11 cellular contexts compared by ENCODE assay signal in the genomic region with DNA sequence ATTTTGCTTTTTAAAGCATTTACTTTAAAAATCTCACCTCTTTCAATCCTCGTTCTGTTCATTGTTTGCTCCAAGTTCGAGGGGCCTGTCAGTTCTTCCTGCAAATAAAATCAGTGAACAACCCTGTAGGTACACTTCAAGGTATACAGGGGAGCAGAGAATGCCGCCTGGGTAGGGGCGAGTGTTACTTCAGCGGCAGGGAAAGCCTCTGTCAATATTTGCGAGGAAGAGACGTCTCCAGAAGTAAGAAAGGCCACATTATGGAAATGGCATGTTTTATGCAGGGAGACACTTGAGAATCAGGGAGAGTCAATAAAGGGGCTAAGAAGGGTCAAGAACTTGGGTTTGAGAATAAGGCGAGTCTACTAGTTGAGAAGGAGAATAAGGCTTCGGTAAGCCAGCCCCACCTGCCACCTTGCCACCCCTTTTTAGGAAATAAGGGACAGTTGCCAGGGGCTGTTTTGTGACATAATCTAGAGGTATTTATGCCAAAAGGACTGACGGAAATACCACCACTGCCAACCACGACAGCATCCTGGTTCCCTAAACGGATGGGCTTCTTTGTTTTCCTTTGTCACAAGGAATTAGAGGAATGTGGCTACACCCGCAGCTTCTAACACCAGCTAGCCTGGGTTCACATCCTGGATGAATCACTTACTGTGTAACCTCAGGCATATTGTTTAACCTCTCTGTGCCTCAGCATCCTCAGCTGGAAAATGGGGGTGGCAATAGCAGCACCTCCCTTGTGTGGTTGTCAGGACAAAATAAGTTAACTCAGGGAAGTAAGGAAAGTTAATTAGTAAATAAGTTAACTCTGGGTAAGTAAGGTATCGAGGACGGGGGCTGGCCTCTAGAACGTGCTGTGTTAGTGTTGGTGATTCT.
DNase-seq lines count a peak whose midpoint lies in the region; ATAC-seq, FAIRE-seq and TF ChIP-seq lines count a peak whose summit lies in the region.
"Had no signal": no experiment of that assay in that cellular context is flagged by ENCODE, and none has a peak within 500 bp of the region (broad histone marks: within the 10 kb centered on the region; RNA-seq: fewer than 3 reads in every experiment).

No MANE protein-coding gene starts in this region.

- H3K27ac ChIP-seq in right atrium auricular region, result no peak overlapping the region
- H3K27ac ChIP-seq in heart left ventricle, result no peak overlapping the region

- H3K36me3 Mint-ChIP-seq in glutamatergic neuron (ENCODE audit: unreplicated experiment), result peaks cover 13% of the 10 kb centered on the region

- TF ChIP-seq CTCF in right atrium auricular region (IDR thresholded peaks at IDR 0.05) (no peak), heart left ventricle (IDR thresholded peaks at IDR 0.05) (no peak), glutamatergic neuron (IDR thresholded peaks at IDR 0.05; ENCODE audit: partially characterized antibody, unreplicated experiment) (no peak)

- no peak overlapping the region for H3K27ac Mint-ChIP-seq in glutamatergic neuron (ENCODE audit: unreplicated experiment)

- no peaks in the 10 kb centered on the region for H3K4me1 Mint-ChIP-seq in glutamatergic neuron (ENCODE audit: low read depth, unreplicated experiment)

- DNase-seq in right atrium auricular region (ENCODE audit: low spot score) (peak; percentile 26), heart left ventricle (no peak), SW480 (ENCODE audit: low spot score) (peak; percentile 66), glomerular visceral epithelial cell (ENCODE audit: extremely low spot score) (peak; percentile 64), urothelium cell line (ENCODE audit: low spot score) (peak; percentile 70), left cardiac atrium (no peak), glutamatergic neuron (no peak)
- DNase-seq in activated CD4-positive, alpha-beta T cell treated with anti-CD3 and anti-CD28 coated beads, Interleukin-2, amount 50 U/mL, for 4 hours, result no peak
- DNase-seq: activated naive CD4-positive, alpha-beta T cell; NCI-H1048 had no signal

- no peaks in the 10 kb centered on the region for H3K36me3 ChIP-seq in right atrium auricular region
- no peaks in the 10 kb centered on the region for H3K36me3 ChIP-seq in heart left ventricle

- intact Hi-C loops in heart left ventricle (cut with DNase I), result no loop called here
- intact Hi-C loops in left cardiac atrium (cut with DNase I), result no loop called here

- peaks cover 4% of the 10 kb centered on the region for H3K27me3 Mint-ChIP-seq in glutamatergic neuron (ENCODE audit: unreplicated experiment)
- H3K27me3 Mint-ChIP-seq: effector memory CD8-positive, alpha-beta T cell had no signal

- H3K4me1 ChIP-seq in right atrium auricular region, result no peaks in the 10 kb centered on the region
- peaks cover 0 to 7% (median 0%) of the 10 kb centered on the region in 12 donors for H3K4me1 ChIP-seq in heart left ventricle

- FAIRE-seq in urothelium cell line (lab: Jason Lieb, UNC), result no peak

- H3K9me3 Mint-ChIP-seq in glutamatergic neuron (ENCODE audit: unreplicated experiment), result peaks cover under 1% of the 10 kb centered on the region

- H3K4me3 ChIP-seq in right atrium auricular region (no peak overlapping the region), heart left ventricle (no peak overlapping the region)

- no peak overlapping the region for H3K4me3 Mint-ChIP-seq in glutamatergic neuron (ENCODE audit: unreplicated experiment)

- TF ChIP-seq POLR2A in heart left ventricle (IDR thresholded peaks at IDR 0.05), result no peak

- ATAC-seq in heart left ventricle (no peak), left cardiac atrium (no peak)

- H3K9me3 ChIP-seq in right atrium auricular region (peaks cover 6 to 11% of the 10 kb centered on the region in 2 donors), heart left ventricle (peaks cover 0 to 17% (median 7%) of the 10 kb centered on the region in 12 donors)

- H3K27me3 ChIP-seq in right atrium auricular region (no peaks in the 10 kb centered on the region), heart left ventricle (no peaks in the 10 kb centered on the region)

- WGBS in heart left ventricle, 4 donors, result 68 to 71% (median 69%) methylated on average over 16 of the region's 16 CpGs

Comparison
In these comparisons a context has a peak if more than half of its experiments do, and no peak if none do; other contexts are left out.
1. DNase-seq: peak in right atrium auricular region (single experiment), SW480 (single experiment), glomerular visceral epithelial cell (single experiment) and urothelium cell line (single experiment); none in heart left ventricle (0 of 5), left cardiac atrium (single experiment), glutamatergic neuron (single experiment) and activated CD4-positive, alpha-beta T cell treated with anti-CD3 and anti-CD28 coated beads, Interleukin-2, amount 50 U/mL, for 4 hours (0 of 2).